Comparison of ENCODE assay signal across 8 cellular contexts in the genomic region with DNA sequence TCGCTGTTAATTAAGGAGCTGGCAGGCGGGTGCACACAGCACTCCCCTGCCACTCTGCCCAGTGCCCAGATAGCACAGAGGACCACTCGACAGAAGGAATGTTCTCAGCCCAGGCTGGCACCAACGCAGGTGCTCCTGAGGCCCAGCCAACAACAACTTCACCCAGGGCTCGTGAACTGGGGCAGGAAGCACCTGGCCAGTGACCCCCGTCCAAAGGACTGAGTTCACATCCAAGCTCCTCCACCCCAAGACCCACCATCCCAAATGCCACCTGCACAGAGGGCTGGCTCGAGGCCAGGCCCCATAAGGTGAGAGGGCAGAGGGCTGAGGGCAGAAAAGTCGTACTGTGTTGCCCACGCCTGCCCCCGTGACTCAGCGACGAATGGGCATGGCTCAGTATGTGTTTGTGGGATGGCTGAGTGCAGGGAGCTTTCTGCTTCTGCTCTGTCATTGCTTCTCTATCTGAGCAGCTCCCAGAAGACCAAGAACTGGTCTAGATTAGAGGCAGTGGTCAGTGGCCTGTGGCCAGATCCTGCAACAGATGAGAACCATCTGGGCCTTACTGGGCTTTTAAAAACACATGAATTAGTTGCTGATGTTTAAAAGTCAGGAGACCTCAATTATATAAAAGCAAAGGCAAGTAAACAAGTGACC.
DNase-seq lines count a peak whose midpoint lies in the region; ATAC-seq and TF ChIP-seq lines count a peak whose summit lies in the region.

No MANE protein-coding gene starts in this region.

- H3K27ac ChIP-seq in neutrophil, result peak overlapping the region; percentile 96
- peak overlapping the region; percentile 4 to 34 for H3K27ac ChIP-seq in aorta (ENCODE audit: low read depth in 1 of 2, low read length in 2 of 2)

- no peaks in the 10 kb centered on the region for H3K36me3 ChIP-seq in neutrophil
- H3K36me3 ChIP-seq in aorta (ENCODE audit: control insufficient read depth in 1 of 2, insufficient read depth in 2 of 2, low read length in 1 of 2), result peaks cover 0 to 2% of the 10 kb centered on the region in 2 donors

- ATAC-seq in activated CD4-positive, alpha-beta T cell treated with anti-CD3 and anti-CD28 coated beads for 36 hours, result peak; percentile 59
- peak; percentile 41 for ATAC-seq in esophagus mucosa
- peak; percentile 82 for ATAC-seq in aorta (ENCODE audit: low FRiP score)
- no peak for ATAC-seq in GM21825 (IDR thresholded peaks at IDR 0.05; ENCODE audit: unreplicated experiment)

- H3K4me3 ChIP-seq in neutrophil (ENCODE audit: low read depth in 1 of 2, low read length in 1 of 2) (peak overlapping the region; percentile 50 to 51), aorta (ENCODE audit: low read length in 2 of 2) (no peak overlapping the region)

- peaks cover 81% of the 10 kb centered on the region for H3K36me3 Mint-ChIP-seq in activated CD4-positive, alpha-beta T cell treated with anti-CD3 and anti-CD28 coated beads for 36 hours (ENCODE audit: low read depth)

- 3 to 12% methylated on average over 12 of the region's 12 CpGs for WGBS in aorta, 2 donors

- no peak for TF ChIP-seq CTCF in neutrophil (IDR thresholded peaks at IDR 0.05)

- H3K27ac Mint-ChIP-seq in activated CD4-positive, alpha-beta T cell treated with anti-CD3 and anti-CD28 coated beads for 36 hours, result peak overlapping the region; percentile 97

- POLR2A ChIA-PET in activated CD4-positive, alpha-beta T cell treated with anti-CD3 and anti-CD28 coated beads for 36 hours (lab: Charles Lee), result interaction anchor here (0.5 to 2.4 kb wide), 2 partner anchors 149 to 463 kb away, joined by 5 to 8 read pairs; a partner anchor contains a TSS

- H3K4me3 Mint-ChIP-seq in activated CD4-positive, alpha-beta T cell treated with anti-CD3 and anti-CD28 coated beads for 36 hours, result peak overlapping the region; percentile 51

- CTCF ChIA-PET in activated CD4-positive, alpha-beta T cell treated with anti-CD3 and anti-CD28 coated beads for 36 hours (lab: Charles Lee), result interaction anchor here (0.7 to 3.2 kb wide), 7 partner anchors 8 to 400 kb away, joined by 3 to 26 read pairs (median 6); a partner anchor contains a TSS

- no peaks in the 10 kb centered on the region for H3K27me3 Mint-ChIP-seq in activated CD4-positive, alpha-beta T cell treated with anti-CD3 and anti-CD28 coated beads for 36 hours

- intact Hi-C loops in activated CD4-positive, alpha-beta T cell treated with anti-CD3 and anti-CD28 coated beads for 36 hours (cut with DNase I, micrococcal nuclease), result loop anchor here (2.0 to 10.0 kb wide), 2 partner anchors 150 to 712 kb away; a partner anchor contains a TSS
- intact Hi-C loops in aorta (cut with DNase I), result no loop called here

- H3K4me1 Mint-ChIP-seq in activated CD4-positive, alpha-beta T cell treated with anti-CD3 and anti-CD28 coated beads for 36 hours, result peaks cover 81% of the 10 kb centered on the region

- no peaks in the 10 kb centered on the region for H3K27me3 ChIP-seq in neutrophil
- H3K27me3 ChIP-seq in aorta (ENCODE audit: control insufficient read depth in 1 of 2, insufficient read depth in 2 of 2, low read length in 1 of 2), result no peaks in the 10 kb centered on the region

- H3K4me1 ChIP-seq in neutrophil (ENCODE audit: control insufficient read depth in 1 of 2, insufficient read depth in 1 of 2, low read depth in 1 of 2, low read length in 1 of 2), result peaks cover 43 to 47% of the 10 kb centered on the region in 2 experiments
- peaks cover 0 to 3% of the 10 kb centered on the region in 2 donors for H3K4me1 ChIP-seq in aorta (ENCODE audit: control insufficient read depth in 1 of 2, insufficient read depth in 2 of 2, low read length in 2 of 2)

- no peaks in the 10 kb centered on the region for H3K9me3 Mint-ChIP-seq in activated CD4-positive, alpha-beta T cell treated with anti-CD3 and anti-CD28 coated beads for 36 hours (ENCODE audit: low read depth)

- H3K9me3 ChIP-seq in neutrophil, result no peaks in the 10 kb centered on the region
- H3K9me3 ChIP-seq in aorta (ENCODE audit: control insufficient read depth, low read length), result no peaks in the 10 kb centered on the region

- peak; percentile 82 for DNase-seq in activated CD4-positive, alpha-beta T cell treated with anti-CD3 and anti-CD28 coated beads for 36 hours
- DNase-seq in activated CD4-positive, alpha-beta T cell treated with anti-CD3 and anti-CD28 coated beads for 1 hour, result no peak
- DNase-seq in activated T-cell treated with anti-CD3 and anti-CD28 coated beads, Interleukin-2, amount 50 U/mL, for 1 hour, result peak; percentile 60
- DNase-seq in aorta (peak; percentile 82 to 83), NCI-H2107 treated with DMSO at 0.1 percent for 48 hours (lab: John Stamatoyannopoulos, UW; ENCODE audit: unreplicated experiment) (no peak)

Comparison
In these comparisons a context has a peak if more than half of its experiments do, and no peak if none do; other contexts are left out.
1. DNase-seq: peak in activated CD4-positive, alpha-beta T cell treated with anti-CD3 and anti-CD28 coated beads for 36 hours (single experiment), activated T-cell treated with anti-CD3 and anti-CD28 coated beads, Interleukin-2, amount 50 U/mL, for 1 hour (single experiment) and aorta (2 of 2); none in activated CD4-positive, alpha-beta T cell treated with anti-CD3 and anti-CD28 coated beads for 1 hour (single experiment) and NCI-H2107 treated with DMSO at 0.1 percent for 48 hours (single experiment).
2. H3K4me3 ChIP-seq: peak in neutrophil (2 of 2); none in aorta (0 of 2).
3. intact Hi-C loops: an anchor here in activated CD4-positive, alpha-beta T cell treated with anti-CD3 and anti-CD28 coated beads for 36 hours (2.0 to 10.0 kb wide); none called in aorta.